ENCODE assay signal across 12 cellular contexts in genomic region chr20:266213-266603, GRCh38. TPM values are rescaled to one million over a fixed set of nuclear protein-coding genes. Genes with fewer than 3 reads are reported as not detected.
DNase-seq lines count a peak whose midpoint lies in the region; ATAC-seq and TF ChIP-seq lines count a peak whose summit lies in the region.
"Had no signal": no experiment of that assay in that cellular context is flagged by ENCODE, and none has a peak within 500 bp of the region (broad histone marks: within the 10 kb centered on the region; RNA-seq: fewer than 3 reads in every experiment).

No MANE protein-coding gene starts in this region.

- H3K9ac ChIP-seq in SK-N-SH: no peak overlapping the region
- H3K9ac ChIP-seq in skeletal muscle satellite cell (ENCODE audit: low read depth, low read length): peak overlapping the region; percentile 47

- peak overlapping the region in 1 of 2 experiments; percentile 57; a peak in 1 of 4 replicates for H3K4me3 ChIP-seq in SK-N-SH (ENCODE audit: low read depth in 2 of 2, low read length in 1 of 2)
- peak overlapping the region; percentile 59 for H3K4me3 ChIP-seq in epithelial cell of proximal tubule (ENCODE audit: low read depth, low read length)
- no peak overlapping the region for H3K4me3 ChIP-seq in skeletal muscle satellite cell (ENCODE audit: low read length)

- no peak for TF ChIP-seq RAD21 in SK-N-SH (IDR thresholded peaks at IDR 0.05; ENCODE audit: low read length)

- no peak for DNase-seq in SK-N-SH
- no peak for DNase-seq in T-helper 17 cell
- DNase-seq in epithelial cell of proximal tubule (ENCODE audit: low read depth): no peak
- no peak for DNase-seq in NCI-H526 treated with DMSO at 0.1 percent for 48 hours (lab: John Stamatoyannopoulos, UW)

- POLR2A ChIA-PET in SK-N-SH (lab: Yijun Ruan, JAX): no interaction called here

- H3K36me3 ChIP-seq in SK-N-SH (replicated peaks in 1 of 2; ENCODE audit: control insufficient read depth in 1 of 2, insufficient read depth in 2 of 2, low read length in 1 of 2): peaks cover 0 to 2% of the 10 kb centered on the region in 2 experiments
- H3K36me3 ChIP-seq in skeletal muscle satellite cell (ENCODE audit: insufficient read depth, low read length): no peaks in the 10 kb centered on the region

- peaks cover 0 to 3% of the 10 kb centered on the region in 2 experiments; a peak in 1 of 4 replicates for H3K4me1 ChIP-seq in SK-N-SH (ENCODE audit: control insufficient read depth in 1 of 2, insufficient read depth in 2 of 2, low read depth in 1 of 2, low read length in 1 of 2)
- H3K4me1 ChIP-seq in skeletal muscle satellite cell (ENCODE audit: control insufficient read depth, insufficient read depth, low read length): no peaks in the 10 kb centered on the region

- no peak for ATAC-seq in SK-N-SH treated with all-trans-retinoic acid at 6 μM for 48 hours
- no peak for ATAC-seq in T-helper 17 cell
- ATAC-seq in HG03108 (IDR thresholded peaks at IDR 0.05; ENCODE audit: unreplicated experiment): no peak
- no peak for ATAC-seq in GM18498 (IDR thresholded peaks at IDR 0.05; ENCODE audit: unreplicated experiment)

- CTCF ChIA-PET in SK-N-SH (lab: Yijun Ruan, JAX): interaction anchor here (0.5 to 4.0 kb wide), 26 partner anchors 8 to 565 kb away, joined by 3 to 30 read pairs (median 3); partner anchors contain the start of genes DEFB129 and DEFB132

- peak overlapping the region; percentile 94 for H2AFZ ChIP-seq in SK-N-SH (ENCODE audit: low read depth)

- no peaks in the 10 kb centered on the region for H3K9me2 ChIP-seq in SK-N-SH

- H3K79me2 ChIP-seq in SK-N-SH (ENCODE audit: insufficient read depth): no peaks in the 10 kb centered on the region

- H3K9me3 ChIP-seq in SK-N-SH (no peaks in the 10 kb centered on the region), T-helper 17 cell (ENCODE audit: control insufficient read depth, low read length, poor library complexity, severe bottlenecking) (no peaks in the 10 kb centered on the region), skeletal muscle satellite cell (replicated peaks; ENCODE audit: low read length) (no peaks in the 10 kb centered on the region)
- H3K9me3 ChIP-seq: testis had no signal

- peak overlapping the region; percentile 61 for H3K27ac Mint-ChIP-seq in T-helper 17 cell

- H3K4me1 Mint-ChIP-seq in T-helper 17 cell: peaks cover 8% of the 10 kb centered on the region

- H3F3A ChIP-seq in SK-N-SH (replicated peaks; ENCODE audit: insufficient read depth): peaks cover 3% of the 10 kb centered on the region

- no peak for TF ChIP-seq EP300 in SK-N-SH (IDR thresholded peaks at IDR 0.05; ENCODE audit: borderline replicate concordance in 1 of 2, low read depth in 1 of 2, low read length in 1 of 2)

- H3K36me3 Mint-ChIP-seq in T-helper 17 cell (ENCODE audit: low read depth): no peaks in the 10 kb centered on the region

- no peaks in the 10 kb centered on the region for H4K20me1 ChIP-seq in SK-N-SH (ENCODE audit: insufficient read depth)

- H3K4me2 ChIP-seq in SK-N-SH (peak overlapping the region; percentile 75; the same call in 1 of the 2 replicates), skeletal muscle satellite cell (ENCODE audit: low read length) (peak overlapping the region; percentile 91)

- H3K27me3 Mint-ChIP-seq in T-helper 17 cell: peaks cover 6% of the 10 kb centered on the region

- no peaks in the 10 kb centered on the region for H3K27me3 ChIP-seq in SK-N-SH (ENCODE audit: insufficient read depth)
- peaks cover 16% of the 10 kb centered on the region for H3K27me3 ChIP-seq in skeletal muscle satellite cell (ENCODE audit: control insufficient read depth, insufficient read depth, low read length)
- H3K27me3 ChIP-seq: testis had no signal

- TF ChIP-seq CTCF in SK-N-SH (IDR thresholded peaks at IDR 0.05) (no peak), epithelial cell of proximal tubule (conservative IDR thresholded peaks at IDR 0.05; ENCODE audit: low read depth, low read length) (no peak)

- 94% methylated on average over 8 of the region's 8 CpGs for WGBS in SK-N-SH (ENCODE audit: low lambda C conversion rate)

- peak overlapping the region; percentile 90 for H3K4me3 Mint-ChIP-seq in T-helper 17 cell

- no peak overlapping the region for H3K27ac ChIP-seq in SK-N-SH (ENCODE audit: low read depth in 2 of 2, low read length in 1 of 2)
- H3K27ac ChIP-seq: 22Rv1, testis had no signal

TF ChIP-seq in SK-N-SH, 30 proteins besides CTCF, POLR2A, EP300 and RAD21 (continues in another document):
- TF ChIP-seq FOXM1 (IDR thresholded peaks at IDR 0.05; ENCODE audit: low read depth): no peak
- no peak for TF ChIP-seq GABPA (IDR thresholded peaks at IDR 0.05; ENCODE audit: low read depth)
- TF ChIP-seq PBX3 (IDR thresholded peaks at IDR 0.05): no peak
- TF ChIP-seq SIN3A (IDR thresholded peaks at IDR 0.05; ENCODE audit: borderline replicate concordance, low read depth, low read length): no peak
- no peak for TF ChIP-seq JUND (IDR thresholded peaks at IDR 0.05)
- TF ChIP-seq TAF1 (IDR thresholded peaks at IDR 0.05; ENCODE audit: borderline replicate concordance, low read depth, low read length): no peak
- TF ChIP-seq NRF1 (IDR thresholded peaks at IDR 0.05; ENCODE audit: low read depth, low read length): no peak
- TF ChIP-seq FOXJ3 (CRISPR knock-in tag; IDR thresholded peaks at IDR 0.05): no peak

TF ChIP-seq in SK-N-SH treated with all-trans-retinoic acid at 6 μM for 48 hours, 23 proteins besides CTCF, POLR2A, EP300 and RAD21 (continues in another document):
- TF ChIP-seq TCF4 (CRISPR knock-in tag; IDR thresholded peaks at IDR 0.05; ENCODE audit: borderline replicate concordance) (no peak), ZNF565 (CRISPR knock-in tag; conservative IDR thresholded peaks at IDR 0.05; ENCODE audit: low read depth) (no peak), POU6F1 (CRISPR knock-in tag; IDR thresholded peaks at IDR 0.05; ENCODE audit: borderline replicate concordance, low read depth) (no peak), CSDC2 (CRISPR knock-in tag; IDR thresholded peaks at IDR 0.05) (no peak), OSR1 (CRISPR knock-in tag; IDR thresholded peaks at IDR 0.05) (no peak), RARB (CRISPR knock-in tag; IDR thresholded peaks at IDR 0.05) (no peak), BACH2 (CRISPR knock-in tag; IDR thresholded peaks at IDR 0.05; ENCODE audit: borderline replicate concordance) (no peak), ZC3H10 (CRISPR knock-in tag; IDR thresholded peaks at IDR 0.05) (no peak), PPARA (CRISPR knock-in tag; IDR thresholded peaks at IDR 0.05; ENCODE audit: borderline replicate concordance) (no peak), ARNTL (CRISPR knock-in tag; IDR thresholded peaks at IDR 0.05; ENCODE audit: borderline replicate concordance, low read depth) (no peak), SNAI2 (CRISPR knock-in tag; IDR thresholded peaks at IDR 0.05) (no peak), TOX (CRISPR knock-in tag; IDR thresholded peaks at IDR 0.05; ENCODE audit: borderline replicate concordance) (no peak), ZNF70 (CRISPR knock-in tag; IDR thresholded peaks at IDR 0.05) (no peak)

RNA-seq across cellular contexts. Expression of gene DEFB132, which starts 8.7 kb away (rescaled TPM):
- not detected in 2 replicates for polyA plus RNA-seq in SK-N-SH (2012; rRNA removed)
- polyA plus RNA-seq in SK-N-SH (2012; cell fraction: cytosol; rRNA removed): not detected in 2 replicates
- polyA plus RNA-seq in SK-N-SH (2012; cell fraction: nucleus; rRNA removed): not detected in 2 replicates
- total RNA-seq in T-helper 17 cell (not detected), epithelial cell of proximal tubule (not detected in 2 replicates)
- not detected in 2 replicates for total RNA-seq in skeletal muscle satellite cell (2012; rRNA removed)
- total RNA-seq: dermis microvascular lymphatic vessel endothelial cell, RPMI7951, testis had no signal

RNA-seq across cellular contexts. Expression of gene C20orf96, which starts 24.3 kb away (rescaled TPM):
- polyA plus RNA-seq in SK-N-SH (2012; rRNA removed): 16.6 and 19.4 TPM in 2 replicates
- 11.7 and 12.4 TPM in 2 replicates for polyA plus RNA-seq in SK-N-SH (2012; cell fraction: cytosol; rRNA removed)
- 39.5 and 59.8 TPM in 2 replicates for polyA plus RNA-seq in SK-N-SH (2012; cell fraction: nucleus; rRNA removed)
- 1 to 10 TPM; 2.4 to 2.7 TPM for total RNA-seq in T-helper 17 cell
- total RNA-seq in epithelial cell of proximal tubule: 1.7 and 3.9 TPM in 2 replicates
- total RNA-seq in skeletal muscle satellite cell (2012; rRNA removed): 1.1 and 1.8 TPM in 2 replicates

RNA-seq across cellular contexts. Expression of gene ZCCHC3, which starts 31.2 kb away (rescaled TPM):
- polyA plus RNA-seq in SK-N-SH (2012; rRNA removed): 9.0 and 9.5 TPM in 2 replicates
- 8.7 and 10.1 TPM in 2 replicates for polyA plus RNA-seq in SK-N-SH (2012; cell fraction: cytosol; rRNA removed)
- polyA plus RNA-seq in SK-N-SH (2012; cell fraction: nucleus; rRNA removed): 9.4 and 10.3 TPM in 2 replicates
- total RNA-seq in T-helper 17 cell: 10 to 100 TPM; 15.6 to 18.9 TPM
- 12.4 and 20.3 TPM in 2 replicates for total RNA-seq in epithelial cell of proximal tubule
- total RNA-seq in skeletal muscle satellite cell (2012; rRNA removed): 3.7 and 4.1 TPM in 2 replicates

RNA-seq across cellular contexts. Expression of gene DEFB129, which starts 39.1 kb away (rescaled TPM):
- polyA plus RNA-seq in SK-N-SH (2012; rRNA removed): not detected in 2 replicates
- not detected in 2 replicates for polyA plus RNA-seq in SK-N-SH (2012; cell fraction: cytosol; rRNA removed)
- polyA plus RNA-seq in SK-N-SH (2012; cell fraction: nucleus; rRNA removed): not detected in 2 replicates
- total RNA-seq in T-helper 17 cell: not detected
- not detected in 2 replicates for total RNA-seq in epithelial cell of proximal tubule
- total RNA-seq in skeletal muscle satellite cell (2012; rRNA removed): not detected in 2 replicates
- total RNA-seq: dermis microvascular lymphatic vessel endothelial cell, RPMI7951, testis had no signal

RNA-seq across cellular contexts. Expression of gene SOX12, which starts 59.1 kb away (rescaled TPM):
- 7.0 and 11.3 TPM in 2 replicates for polyA plus RNA-seq in SK-N-SH (2012; rRNA removed)
- 7.9 and 10.8 TPM in 2 replicates for polyA plus RNA-seq in SK-N-SH (2012; cell fraction: cytosol; rRNA removed)
- polyA plus RNA-seq in SK-N-SH (2012; cell fraction: nucleus; rRNA removed): 44.6 and 55.2 TPM in 2 replicates
- total RNA-seq in T-helper 17 cell: 1 to 10 TPM; 5.2 to 8.3 TPM
- 7.9 and 10.1 TPM in 2 replicates for total RNA-seq in epithelial cell of proximal tubule
- 3.3 and 4.2 TPM in 2 replicates for total RNA-seq in skeletal muscle satellite cell (2012; rRNA removed)
